In the genomic region with DNA sequence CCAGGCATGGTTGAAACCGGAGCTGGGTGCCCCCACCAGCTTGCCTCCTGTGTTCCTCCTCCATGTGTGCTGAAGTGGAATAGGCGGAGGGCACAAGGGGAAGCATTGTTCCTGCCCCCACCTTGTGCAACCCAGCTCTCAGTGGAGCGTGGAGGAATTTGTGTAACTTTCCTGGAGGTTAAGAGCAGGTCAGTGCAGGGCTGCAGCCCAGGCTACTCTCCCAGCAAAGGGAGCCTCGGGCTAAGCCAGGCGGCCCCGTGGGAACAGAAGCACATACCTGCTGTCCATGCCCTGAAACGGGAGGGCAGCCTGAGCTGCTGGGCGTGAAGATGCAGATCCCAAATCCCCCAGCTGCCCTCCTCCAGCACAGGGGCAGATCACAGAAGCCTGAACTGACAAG, we compare ENCODE assay signal across 24 cellular contexts.
DNase-seq lines count a peak whose midpoint lies in the region.
"Had no signal": no experiment of that assay in that cellular context is flagged by ENCODE, and none has a peak within 500 bp of the region (broad histone marks: within the 10 kb centered on the region; RNA-seq: fewer than 3 reads in every experiment).

No MANE protein-coding gene starts in this region.

- H3K9me3 ChIP-seq in MG63, result no peaks in the 10 kb centered on the region
- H3K9me3 ChIP-seq: SJSA1 had no signal

- peaks cover 19% of the 10 kb centered on the region for H3K27me3 ChIP-seq in MG63

- H3K4me3 ChIP-seq in MG63, result no peak overlapping the region
- H3K4me3 ChIP-seq: GM12878, SJSA1 had no signal

- H3K36me3 ChIP-seq in MG63, result no peaks in the 10 kb centered on the region
- H3K36me3 ChIP-seq: SJSA1 had no signal

- DNase-seq in AG20443 (ENCODE audit: low spot score) (peak; percentile 3), ELF-1 (ENCODE audit: low read depth, low spot score) (peak; percentile 41), NCI-H526 treated with DMSO at 0.1 percent for 48 hours (lab: John Stamatoyannopoulos, UW) (peak; percentile 66), kidney glomerular epithelial cell (lab: John Stamatoyannopoulos, UW) (peak; percentile 83), LoVo (ENCODE audit: low spot score) (no peak), MG63 (no peak)
- DNase-seq in activated CD4-positive, alpha-beta T cell treated with anti-CD3 and anti-CD28 coated beads for 4 hours, result no peak
- DNase-seq in activated CD4-positive, alpha-beta T cell treated with anti-CD3 and anti-CD28 coated beads, Interleukin-2, amount 50 U/mL, for 4 hours, result no peak
- DNase-seq: activated CD4-positive, alpha-beta memory T cell treated with anti-CD3 and anti-CD28 coated beads for 36 hours; activated CD4-positive, CD25-positive, alpha-beta regulatory T cell; activated CD8-positive, alpha-beta memory T cell treated with anti-CD3 and anti-CD28 coated beads, Interleukin-2, amount 50 U/mL, for 4 hours; activated naive CD4-positive, alpha-beta T cell treated with anti-CD3 and anti-CD28 coated beads, Interleukin-2, amount 50 U/mL, for 16 hours; amygdala; C1 segment of cervical spinal cord; IMR-90; NCI-H1092; NCI-H187 treated with DMSO at 0.1 percent for 48 hours; posterior cingulate gyrus; stimulated activated CD4-positive, alpha-beta T cell treated with anti-CD3 and anti-CD28 coated beads, Interleukin-12 subunit alpha, Interleukin-12 subunit beta, amount 100 ng/mL, for 4 hours; stimulated activated CD4-positive, alpha-beta T cell treated with anti-CD3 and anti-CD28 coated beads, Interleukin-4, amount 100 ng/mL, for 1 hour; substantia nigra; T-helper 1 cell had no signal

Comparison
In these comparisons a context has a peak if more than half of its experiments do, and no peak if none do; other contexts are left out.
1. DNase-seq: peak in AG20443 (single experiment), ELF-1 (single experiment), NCI-H526 treated with DMSO at 0.1 percent for 48 hours (single experiment) and kidney glomerular epithelial cell (single experiment); none in activated CD4-positive, alpha-beta T cell treated with anti-CD3 and anti-CD28 coated beads for 4 hours (0 of 2), LoVo (single experiment), MG63 (single experiment) and activated CD4-positive, alpha-beta T cell treated with anti-CD3 and anti-CD28 coated beads, Interleukin-2, amount 50 U/mL, for 4 hours (0 of 2).